ENCODE assay signal across 20 cellular contexts in genomic region chr10:88118769-88119559, GRCh38.
DNase-seq lines count a peak whose midpoint lies in the region; ATAC-seq and TF ChIP-seq lines count a peak whose summit lies in the region.
"Had no signal": no experiment of that assay in that cellular context is flagged by ENCODE, and none has a peak within 500 bp of the region (broad histone marks: within the 10 kb centered on the region; RNA-seq: fewer than 3 reads in every experiment).

No MANE protein-coding gene starts in this region.

- H2BK15ac ChIP-seq in mesenchymal stem cell (ENCODE audit: low read depth, poor library complexity, severe bottlenecking) = no peak overlapping the region

- H3K36me3 ChIP-seq in DOHH2 (ENCODE audit: control insufficient read depth, low read length) (0 out of 2 replicates have a peak, but pooled peaks cover 4% of the 10 kb centered on the region), mesenchymal stem cell (ENCODE audit: control insufficient read depth in 1 of 2, insufficient read depth in 2 of 2, low read depth in 1 of 2, low read length in 2 of 2) (no peaks in the 10 kb centered on the region)
- H3K36me3 ChIP-seq: Peyer's patch, tibial nerve had no signal

- H3K4me1 ChIP-seq in DOHH2 (ENCODE audit: control insufficient read depth, low read length) (peaks cover 95% of the 10 kb centered on the region), mesenchymal stem cell (ENCODE audit: control insufficient read depth, insufficient read depth, low read depth, low read length) (no peaks in the 10 kb centered on the region)

- no peak overlapping the region for H3K23ac ChIP-seq in mesenchymal stem cell (ENCODE audit: low read length in 2 of 2)

- H3K27me3 ChIP-seq in DOHH2 (ENCODE audit: control insufficient read depth, low read length) (no peaks in the 10 kb centered on the region), mesenchymal stem cell (ENCODE audit: control insufficient read depth in 1 of 2, insufficient read depth in 1 of 2, low read length in 2 of 2) (no peaks in the 10 kb centered on the region)
- H3K27me3 ChIP-seq: Peyer's patch, tibial nerve had no signal

- H3K14ac ChIP-seq in mesenchymal stem cell (ENCODE audit: low read length in 2 of 2) = no peak overlapping the region

- no peaks in the 10 kb centered on the region for H3K79me2 ChIP-seq in DOHH2 (ENCODE audit: control insufficient read depth, low read length)

- no peaks in the 10 kb centered on the region for H4K20me1 ChIP-seq in DOHH2 (ENCODE audit: control insufficient read depth, insufficient read depth, low read depth, low read length)

- no peak overlapping the region for H2BK5ac ChIP-seq in mesenchymal stem cell (ENCODE audit: low read depth, low read length, poor library complexity, severe bottlenecking)

- no peak overlapping the region for H3K18ac ChIP-seq in mesenchymal stem cell (ENCODE audit: low read depth in 1 of 2, low read length in 2 of 2)

- H3K9ac ChIP-seq in mesenchymal stem cell (ENCODE audit: low read length) = no peak overlapping the region

- H3K27ac ChIP-seq in DOHH2 (ENCODE audit: low read depth, low read length) (peak overlapping the region; percentile 91), VCaP (peak overlapping the region; percentile 55; the same call in 1 of the 2 replicates), mesenchymal stem cell (ENCODE audit: low read length, poor library complexity, severe bottlenecking) (no peak overlapping the region)
- H3K27ac ChIP-seq: epithelial cell of prostate, tibial nerve had no signal

- H3K4me3 ChIP-seq in DOHH2 (ENCODE audit: low read length) (no peak overlapping the region), mesenchymal stem cell (ENCODE audit: insufficient read depth in 1 of 2, low read depth in 1 of 2, low read length in 2 of 2) (no peak overlapping the region)
- H3K4me3 ChIP-seq: lung, Peyer's patch, tibial nerve had no signal

- ATAC-seq in GM21423 (IDR thresholded peaks at IDR 0.05; ENCODE audit: unreplicated experiment) = no peak
- ATAC-seq: activated CD8-positive, alpha-beta T cell treated with anti-CD3 and anti-CD28 coated beads for 36 hours had no signal

- 95% methylated on average over 6 of the region's 6 CpGs for WGBS in mesenchymal stem cell

- H2AK5ac ChIP-seq in mesenchymal stem cell (ENCODE audit: low read length, severe bottlenecking) = no peak overlapping the region

- H3K79me1 ChIP-seq in mesenchymal stem cell (replicated peaks; ENCODE audit: low read length, poor library complexity, severe bottlenecking) = no peaks in the 10 kb centered on the region

- H3K4me2 ChIP-seq in DOHH2 (ENCODE audit: low read length) (no peak overlapping the region), mesenchymal stem cell (ENCODE audit: low read length, poor library complexity, severe bottlenecking) (no peak overlapping the region)

- DNase-seq in HK-2 (ENCODE audit: unreplicated experiment) (peak; percentile 38), mesenchymal stem cell (peak; percentile 43), NCI-H2227 (lab: John Stamatoyannopoulos, UW; ENCODE audit: unreplicated experiment) (no peak), ureter (ENCODE audit: low spot score) (no peak)
- DNase-seq: activated CD4-positive, CD25-positive, alpha-beta regulatory T cell; activated T-cell treated with anti-CD3 and anti-CD28 coated beads, Interleukin-2, amount 50 U/mL, for 1 hour; DND-41; foreskin melanocyte; hippocampal formation; NCI-H1417; NCI-H345; occipital lobe; Peyer's patch had no signal

- H3K9me3 ChIP-seq in DOHH2 (ENCODE audit: control insufficient read depth, insufficient read depth, low read length) = no peaks in the 10 kb centered on the region
- H3K9me3 ChIP-seq in mesenchymal stem cell (ENCODE audit: control insufficient read depth, low read length) = no peaks in the 10 kb centered on the region
- H3K9me3 ChIP-seq: Peyer's patch, tibial nerve had no signal

- TF ChIP-seq CTCF in DOHH2 (IDR thresholded peaks at IDR 0.05; ENCODE audit: low read depth, low read length, poor library complexity, severe bottlenecking) (no peak), VCaP (conservative IDR thresholded peaks at IDR 0.05) (no peak)

- no peak overlapping the region for H2BK120ac ChIP-seq in mesenchymal stem cell (ENCODE audit: low read depth, low read length)

- peaks cover 41% of the 10 kb centered on the region for H3F3A ChIP-seq in DOHH2 (ENCODE audit: control insufficient read depth, insufficient read depth)

- no peaks in the 10 kb centered on the region for H3K9me2 ChIP-seq in DOHH2 (replicated peaks; ENCODE audit: control insufficient read depth, low read length)

- H4K8ac ChIP-seq in mesenchymal stem cell (ENCODE audit: low read length) = no peak overlapping the region

- H3K4ac ChIP-seq in mesenchymal stem cell (ENCODE audit: low read depth in 1 of 2, low read length in 2 of 2) = no peak overlapping the region

- H2BK12ac ChIP-seq in mesenchymal stem cell (ENCODE audit: low read length in 2 of 2) = no peak overlapping the region

- H4K91ac ChIP-seq in mesenchymal stem cell (ENCODE audit: low read length) = no peak overlapping the region

- no peak overlapping the region for H2AFZ ChIP-seq in mesenchymal stem cell (ENCODE audit: low read depth, low read length)

Comparison
In these comparisons a context has a peak if more than half of its experiments do, and no peak if none do; other contexts are left out.
1. DNase-seq: peak in HK-2 (single experiment) and mesenchymal stem cell (single experiment); none in NCI-H2227 (single experiment) and ureter (single experiment).